Comparison of ENCODE assay signal across 8 cellular contexts in genomic region chr1:100463809-100464424, GRCh38.
DNase-seq lines count a peak whose midpoint lies in the region; ATAC-seq and TF ChIP-seq lines count a peak whose summit lies in the region.

No MANE protein-coding gene starts in this region.

- TF ChIP-seq POLR2A in heart left ventricle (IDR thresholded peaks at IDR 0.05) = no peak

- peak overlapping the region; percentile 90 for H2AFZ ChIP-seq in Karpas-422 (ENCODE audit: low read length)

- TF ChIP-seq CTCF in GM12864 (IDR thresholded peaks at IDR 0.05; ENCODE audit: low read depth, low read length, missing control alignments) (peak; percentile 85), heart left ventricle (IDR thresholded peaks at IDR 0.05) (peak; percentile 56 to 82 (median 72))

- peak in 3 of 4 donors; percentile 76 to 81 (median 81) for ATAC-seq in heart left ventricle

- peak overlapping the region; percentile 49 for H3K4me2 ChIP-seq in Karpas-422 (ENCODE audit: low read depth, low read length, poor library complexity, severe bottlenecking)

- DNase-seq in GM12864 (ENCODE audit: low read depth) (peak; percentile 51), H4 (ENCODE audit: low spot score) (peak; percentile 71), Karpas-422 (peak; percentile 93), RPMI8226 (peak; percentile 58), heart left ventricle (peak; percentile 41 to 70 (median 52)), putamen (ENCODE audit: low spot score) (peak; percentile 85), LoVo (ENCODE audit: low spot score) (no peak)
- DNase-seq in activated naive CD8-positive, alpha-beta T cell treated with anti-CD3 and anti-CD28 coated beads, Interleukin-2, amount 50 U/mL, for 16 hours (ENCODE audit: low read depth, low spot score) = peak; percentile 19

- H3K27me3 ChIP-seq in Karpas-422 (ENCODE audit: low read length) (no peaks in the 10 kb centered on the region), heart left ventricle (no peaks in the 10 kb centered on the region)

- WGBS in heart left ventricle, 4 donors = 35 to 41% (median 40%) methylated on average over 10 of the region's 10 CpGs

- peak overlapping the region; percentile 44 for H3K9ac ChIP-seq in Karpas-422 (ENCODE audit: low read length)

- peaks cover 31% of the 10 kb centered on the region for H3K4me1 ChIP-seq in Karpas-422 (ENCODE audit: low read length)
- H3K4me1 ChIP-seq in heart left ventricle = peaks cover 0 to 18% (median 6%) of the 10 kb centered on the region in 12 donors

- intact Hi-C loops in heart left ventricle (cut with DNase I) = loop anchor here in 9 of 10 donors (2.0 to 10.0 kb wide), 8 partner anchors 141 to 657 kb away; partner anchors contain the start of genes SASS6 (in 1 of the 9) and TRMT13 (in 1 of the 9)

- no peaks in the 10 kb centered on the region for H3K9me2 ChIP-seq in Karpas-422 (replicated peaks; ENCODE audit: insufficient read depth, low read length)

- peaks cover 9% of the 10 kb centered on the region; the same call in 1 of the 2 replicates for H3K36me3 ChIP-seq in Karpas-422 (ENCODE audit: insufficient read depth, low read length)
- H3K36me3 ChIP-seq in heart left ventricle = peaks cover 0 to 31% (median 0%) of the 10 kb centered on the region in 9 donors

- no peaks in the 10 kb centered on the region for H3K9me3 ChIP-seq in Karpas-422 (ENCODE audit: low read length)
- H3K9me3 ChIP-seq in heart left ventricle = no peaks in the 10 kb centered on the region

- H3K79me2 ChIP-seq in Karpas-422 (ENCODE audit: low read length) = peaks cover 10% of the 10 kb centered on the region; the same call in 1 of the 2 replicates

- H3K4me3 ChIP-seq in GM12864 (ENCODE audit: low read depth, low read length) (no peak overlapping the region), Karpas-422 (ENCODE audit: low read length) (no peak overlapping the region), heart left ventricle (no peak overlapping the region)

- H3K27ac ChIP-seq in Karpas-422 (ENCODE audit: low read length) = peak overlapping the region; percentile 19
- H3K27ac ChIP-seq in heart left ventricle = no peak overlapping the region

- no peaks in the 10 kb centered on the region for H4K20me1 ChIP-seq in Karpas-422 (ENCODE audit: insufficient read depth, low read depth, low read length)
